In genomic region chr19:524062-524674, GRCh38 we compare ENCODE assay signal across 15 cellular contexts. TPM values are rescaled to one million over a fixed set of nuclear protein-coding genes. Genes with fewer than 3 reads are reported as not detected.
DNase-seq lines count a peak whose midpoint lies in the region; ATAC-seq and TF ChIP-seq lines count a peak whose summit lies in the region.
"Had no signal": no experiment of that assay in that cellular context is flagged by ENCODE, and none has a peak within 500 bp of the region (broad histone marks: within the 10 kb centered on the region; RNA-seq: fewer than 3 reads in every experiment).

No MANE protein-coding gene starts in this region.

- H3K9me3 ChIP-seq in MG63, result no peaks in the 10 kb centered on the region
- H3K9me3 ChIP-seq: esophagus squamous epithelium, thoracic aorta had no signal

- H3K4me3 ChIP-seq in MG63, result no peak overlapping the region
- H3K4me3 ChIP-seq in brain microvascular endothelial cell (ENCODE audit: low read depth, low read length), result no peak overlapping the region
- H3K4me3 ChIP-seq: esophagus squamous epithelium, thoracic aorta had no signal

- H3K27ac Mint-ChIP-seq in osteocyte (ENCODE audit: unreplicated experiment) (peak overlapping the region; percentile 50), MCF 10A (ENCODE audit: low read depth, unreplicated experiment) (no peak overlapping the region)

- POLR2A ChIA-PET in MCF 10A (lab: Yijun Ruan, JAX), result interaction anchor here (1.3 kb wide), 1 partner anchor 9 kb away, joined by 4 read pairs; no protein-coding TSS in a partner anchor

- ATAC-seq in HG03139 (IDR thresholded peaks at IDR 0.05; ENCODE audit: unreplicated experiment) (no peak), GM18907 (IDR thresholded peaks at IDR 0.05; ENCODE audit: unreplicated experiment) (no peak)

- CTCF ChIA-PET in MCF 10A (lab: Yijun Ruan, JAX), result interaction anchor here (1.2 kb wide), 1 partner anchor 14 kb away, joined by 6 read pairs; no protein-coding TSS in a partner anchor

- H3K4me1 Mint-ChIP-seq in osteocyte (ENCODE audit: unreplicated experiment) (peaks cover 8% of the 10 kb centered on the region), MCF 10A (ENCODE audit: insufficient read depth, unreplicated experiment) (no peaks in the 10 kb centered on the region)

- in situ Hi-C loops in brain microvascular endothelial cell (cut with HindIII; ENCODE audit: low pct_ligation_motif_present, low sequenced_read_pairs), result no loop called here

- H3K9me3 Mint-ChIP-seq in osteocyte (ENCODE audit: unreplicated experiment), result no peaks in the 10 kb centered on the region
- H3K9me3 Mint-ChIP-seq in MCF 10A (ENCODE audit: unreplicated experiment), result no peaks in the 10 kb centered on the region
- H3K9me3 Mint-ChIP-seq: central memory CD8-positive, alpha-beta T cell had no signal

- no TSS peak for BruUV-seq in MCF 10A (replicated peaks; lab: Mats Ljungman, UMichigan)

- no peak for TF ChIP-seq CTCF in brain microvascular endothelial cell (IDR thresholded peaks at IDR 0.05; ENCODE audit: low read depth, low read length, missing control alignments)
- no peak for TF ChIP-seq CTCF in osteocyte (IDR thresholded peaks at IDR 0.05)
- no peak for TF ChIP-seq CTCF in MCF 10A (IDR thresholded peaks at IDR 0.05; ENCODE audit: unreplicated experiment)

- H3K36me3 ChIP-seq in MG63 (no peaks in the 10 kb centered on the region), brain microvascular endothelial cell (replicated peaks) (no peaks in the 10 kb centered on the region)

- H3K27me3 ChIP-seq in MG63 (no peaks in the 10 kb centered on the region), brain microvascular endothelial cell (replicated peaks) (no peaks in the 10 kb centered on the region)

- no peak overlapping the region for H3K27ac ChIP-seq in brain microvascular endothelial cell
- H3K27ac ChIP-seq: esophagus squamous epithelium, thoracic aorta had no signal

- H3K36me3 Mint-ChIP-seq in osteocyte (ENCODE audit: unreplicated experiment), result no peaks in the 10 kb centered on the region
- peaks cover 7% of the 10 kb centered on the region for H3K36me3 Mint-ChIP-seq in MCF 10A (ENCODE audit: insufficient read depth, unreplicated experiment)

- DNase-seq in NCI-H1436 (lab: John Stamatoyannopoulos, UW) (peak; percentile 37), NCI-H1436 treated with DMSO at 0.1 percent for 48 hours (lab: John Stamatoyannopoulos, UW) (no peak), MG63 (peak; percentile 49), brain microvascular endothelial cell (peak; percentile 24), osteocyte (ENCODE audit: extremely low spot score, unreplicated experiment) (no peak), MCF 10A (ENCODE audit: unreplicated experiment) (no peak)
- DNase-seq: activated CD4-positive, alpha-beta T cell treated with anti-CD3 and anti-CD28 coated beads for 4 hours; activated effector memory CD4-positive, alpha-beta T cell treated with Interleukin-2 at 50 U/mL for 16 hours; esophagus squamous epithelium; KBM-7 had no signal

- H3K4me3 Mint-ChIP-seq in osteocyte (ENCODE audit: unreplicated experiment) (no peak overlapping the region), MCF 10A (ENCODE audit: unreplicated experiment) (no peak overlapping the region)
- H3K4me3 Mint-ChIP-seq: central memory CD8-positive, alpha-beta T cell had no signal

- no peaks in the 10 kb centered on the region for H3K27me3 Mint-ChIP-seq in osteocyte (ENCODE audit: unreplicated experiment)
- no peaks in the 10 kb centered on the region for H3K27me3 Mint-ChIP-seq in MCF 10A (ENCODE audit: insufficient read depth, unreplicated experiment)
- H3K27me3 Mint-ChIP-seq: central memory CD8-positive, alpha-beta T cell had no signal

- intact Hi-C loops in MCF 10A (cut with micrococcal nuclease), result no loop called here

RNA-seq across cellular contexts. Expression of gene CDC34, which starts 7.4 kb away (rescaled TPM):
- total RNA-seq in MG63 (2014; rRNA removed; shearing (Covaris generic); ENCODE audit: low replicate concordance), result 46.3 and 76.3 TPM in 2 replicates
- total RNA-seq in osteocyte (65.3 and 69.0 TPM in 2 replicates), MCF 10A (2022) (49.7 and 61.3 TPM in 2 replicates)

RNA-seq across cellular contexts. Expression of gene TPGS1, which starts 16.9 kb away (rescaled TPM):
- 22.6 and 27.7 TPM in 2 replicates for total RNA-seq in MG63 (2014; rRNA removed; shearing (Covaris generic); ENCODE audit: low replicate concordance)
- total RNA-seq in osteocyte (24.3 and 25.4 TPM in 2 replicates), MCF 10A (2022) (11.9 and 12.6 TPM in 2 replicates)

RNA-seq across cellular contexts. Expression of gene GZMM, which starts 19.7 kb away (rescaled TPM):
- total RNA-seq in MG63 (2014; rRNA removed; shearing (Covaris generic); ENCODE audit: low replicate concordance), result not detected in 2 replicates
- not detected in 2 replicates for total RNA-seq in osteocyte
- not detected in 2 replicates for total RNA-seq in MCF 10A (2022)
- total RNA-seq: skeletal muscle tissue had no signal

RNA-seq across cellular contexts. Expression of gene MADCAM1, which starts 27.9 kb away (rescaled TPM):
- not detected in 2 replicates for total RNA-seq in MG63 (2014; rRNA removed; shearing (Covaris generic); ENCODE audit: low replicate concordance)
- 1.1 and 1.3 TPM in 2 replicates for total RNA-seq in osteocyte
- 0.25 and 0.47 TPM in 2 replicates for total RNA-seq in MCF 10A (2022)

RNA-seq across cellular contexts. Expression of gene BSG, which starts 48.2 kb away (rescaled TPM):
- 222 and 323 TPM in 2 replicates for total RNA-seq in MG63 (2014; rRNA removed; shearing (Covaris generic); ENCODE audit: low replicate concordance)
- 816 and 859 TPM in 2 replicates for total RNA-seq in osteocyte
- 550 and 557 TPM in 2 replicates for total RNA-seq in MCF 10A (2022)

Comparison
In these comparisons a context has a peak if more than half of its experiments do, and no peak if none do; other contexts are left out.
1. DNase-seq: peak in NCI-H1436 (single experiment), MG63 (single experiment) and brain microvascular endothelial cell (single experiment); none in NCI-H1436 treated with DMSO at 0.1 percent for 48 hours (single experiment), osteocyte (single experiment) and MCF 10A (single experiment).